ENCODE assay signal across 1 cellular context in the genomic region with DNA sequence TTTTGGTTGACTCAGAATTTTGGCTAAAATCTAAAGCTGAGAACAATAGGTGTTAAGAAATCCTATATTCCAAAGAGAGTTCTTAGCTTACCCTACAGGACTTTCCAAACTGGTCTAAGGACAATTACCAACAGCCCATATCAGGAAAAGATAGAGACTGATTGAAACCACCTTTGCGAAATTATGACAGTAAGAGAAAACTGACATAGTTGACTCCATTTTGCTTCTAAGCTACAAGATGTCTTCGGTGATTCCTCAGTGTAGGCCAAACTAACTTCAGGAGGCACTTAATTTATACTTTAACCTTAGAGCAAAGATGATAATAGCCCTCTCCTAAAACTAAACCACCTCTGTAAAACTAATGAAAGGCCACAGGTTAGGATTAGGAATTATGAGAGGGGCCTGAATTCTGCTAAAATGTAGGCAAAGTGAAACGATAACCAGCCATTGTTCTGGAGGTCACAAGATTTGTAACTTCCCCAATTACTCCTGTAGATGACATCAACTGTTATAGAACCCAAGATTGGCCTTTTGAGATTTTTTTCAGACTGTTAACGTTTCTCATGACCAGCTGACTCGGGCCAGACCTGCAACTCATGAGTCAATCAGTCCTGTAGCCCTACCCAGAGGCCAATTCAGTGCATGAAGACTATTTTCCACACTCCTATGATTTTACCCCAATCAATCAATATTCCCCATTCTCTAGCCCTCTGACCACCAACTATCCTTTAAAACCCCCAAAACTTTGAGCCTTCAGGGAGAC.
TF ChIP-seq lines count a peak whose summit lies in the region.

No MANE protein-coding gene starts in this region.

TF ChIP-seq in K562, 482 proteins besides CTCF, POLR2A, EP300 and RAD21 (continued from another document and continues in another):
- TF ChIP-seq FOXK1 (CRISPR knock-in tag; IDR thresholded peaks at IDR 0.05; ENCODE audit: borderline replicate concordance): no peak
- no peak for TF ChIP-seq PHF20 (IDR thresholded peaks at IDR 0.05; ENCODE audit: partially characterized antibody)
- TF ChIP-seq ZFPM2 (CRISPR knock-in tag; IDR thresholded peaks at IDR 0.05): no peak
- no peak for TF ChIP-seq ZNF12 (CRISPR knock-in tag; IDR thresholded peaks at IDR 0.05)
- TF ChIP-seq JUND (IDR thresholded peaks at IDR 0.05; ENCODE audit: borderline replicate concordance, low read depth, low read length): no peak
- no peak; the same call in 2 of the 3 replicates for TF ChIP-seq JUND (tag; IDR thresholded peaks at IDR 0.05; ENCODE audit: borderline replicate concordance, low read depth, low read length)
- TF ChIP-seq SMAD1 (IDR thresholded peaks at IDR 0.05; ENCODE audit: low read depth, low read length, partially characterized antibody): no peak
- TF ChIP-seq MEF2D (tag; conservative IDR thresholded peaks at IDR 0.05; ENCODE audit: low read depth): peak; percentile 71
- peak; percentile 81; the same call in 1 of the 2 replicates for TF ChIP-seq ZNF76 (CRISPR knock-in tag; IDR thresholded peaks at IDR 0.05; ENCODE audit: borderline replicate concordance)
- TF ChIP-seq POLR2G (IDR thresholded peaks at IDR 0.05; ENCODE audit: low read depth, low read length): no peak
- no peak for TF ChIP-seq RNF2 (IDR thresholded peaks at IDR 0.05)
- TF ChIP-seq ZNF140 (CRISPR knock-in tag; IDR thresholded peaks at IDR 0.05): no peak
- TF ChIP-seq TAF7 (tag; IDR thresholded peaks at IDR 0.05): 0 out of 2 replicates have a peak, but pooled peaks have one; percentile 45
- TF ChIP-seq SMARCE1 (IDR thresholded peaks at IDR 0.05): no peak
- TF ChIP-seq, protein P1, sequence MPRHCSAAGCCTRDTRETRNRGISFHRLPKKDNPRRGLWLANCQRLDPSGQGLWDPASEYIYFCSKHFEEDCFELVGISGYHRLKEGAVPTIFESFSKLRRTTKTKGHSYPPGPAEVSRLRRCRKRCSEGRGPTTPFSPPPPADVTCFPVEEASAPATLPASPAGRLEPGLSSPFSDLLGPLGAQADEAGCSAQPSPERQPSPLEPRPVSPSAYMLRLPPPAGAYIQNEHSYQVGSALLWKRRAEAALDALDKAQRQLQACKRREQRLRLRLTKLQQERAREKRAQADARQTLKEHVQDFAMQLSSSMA (CRISPR knock-in tag; IDR thresholded peaks at IDR 0.05): no peak
- 0 out of 2 replicates have a peak, but pooled peaks have one; percentile 12 for TF ChIP-seq GABPA (tag; conservative IDR thresholded peaks at IDR 0.05; ENCODE audit: low read depth)
- TF ChIP-seq TSHZ1 (CRISPR knock-in tag; IDR thresholded peaks at IDR 0.05): peak; percentile 56; the same call in 1 of the 2 replicates
- TF ChIP-seq CXXC5 (CRISPR knock-in tag; IDR thresholded peaks at IDR 0.05): no peak; the same call in 1 of the 2 replicates
- TF ChIP-seq NR4A1 (CRISPR knock-in tag; IDR thresholded peaks at IDR 0.05): no peak
- TF ChIP-seq NR4A1 (tag; IDR thresholded peaks at IDR 0.05): 0 out of 2 replicates have a peak, but pooled peaks have one; percentile 55
- peak; percentile 61; the same call in 1 of the 2 replicates for TF ChIP-seq ZNF395 (CRISPR knock-in tag; IDR thresholded peaks at IDR 0.05)
- TF ChIP-seq ZNF318 (IDR thresholded peaks at IDR 0.05; ENCODE audit: borderline replicate concordance in 1 of 2, low read depth in 1 of 2): no peak
- no peak for TF ChIP-seq FOXP1 (CRISPR knock-in tag; IDR thresholded peaks at IDR 0.05)
- no peak for TF ChIP-seq NFE2L1 (tag; IDR thresholded peaks at IDR 0.05; ENCODE audit: borderline replicate concordance, low read depth)
- TF ChIP-seq ZNF639 (CRISPR knock-in tag; conservative IDR thresholded peaks at IDR 0.05 in 1 of 2, IDR thresholded peaks at IDR 0.05 in 1 of 2): peak in 1 of 2 experiments; percentile 78; a peak in 2 of 4 replicates
- no peak for TF ChIP-seq ZNF124 (CRISPR knock-in tag; IDR thresholded peaks at IDR 0.05)
- TF ChIP-seq ELF2 (CRISPR knock-in tag; IDR thresholded peaks at IDR 0.05): no peak
- TF ChIP-seq, protein P2, sequence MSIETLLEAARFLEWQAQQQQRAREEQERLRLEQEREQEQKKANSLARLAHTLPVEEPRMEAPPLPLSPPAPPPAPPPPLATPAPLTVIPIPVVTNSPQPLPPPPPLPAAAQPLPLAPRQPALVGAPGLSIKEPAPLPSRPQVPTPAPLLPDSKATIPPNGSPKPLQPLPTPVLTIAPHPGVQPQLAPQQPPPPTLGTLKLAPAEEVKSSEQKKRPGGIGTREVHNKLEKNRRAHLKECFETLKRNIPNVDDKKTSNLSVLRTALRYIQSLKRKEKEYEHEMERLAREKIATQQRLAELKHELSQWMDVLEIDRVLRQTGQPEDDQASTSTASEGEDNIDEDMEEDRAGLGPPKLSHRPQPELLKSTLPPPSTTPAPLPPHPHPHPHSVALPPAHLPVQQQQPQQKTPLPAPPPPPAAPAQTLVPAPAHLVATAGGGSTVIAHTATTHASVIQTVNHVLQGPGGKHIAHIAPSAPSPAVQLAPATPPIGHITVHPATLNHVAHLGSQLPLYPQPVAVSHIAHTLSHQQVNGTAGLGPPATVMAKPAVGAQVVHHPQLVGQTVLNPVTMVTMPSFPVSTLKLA (conservative IDR thresholded peaks at IDR 0.05): no peak
- TF ChIP-seq NCOR1 (IDR thresholded peaks at IDR 0.05): no peak
- no peak for TF ChIP-seq HDAC6 (IDR thresholded peaks at IDR 0.05; ENCODE audit: low read depth, low read length)
- TF ChIP-seq CLOCK (CRISPR knock-in tag; IDR thresholded peaks at IDR 0.05; ENCODE audit: borderline replicate concordance): no peak
